ENCODE assay signal across 12 cellular contexts in the genomic region with DNA sequence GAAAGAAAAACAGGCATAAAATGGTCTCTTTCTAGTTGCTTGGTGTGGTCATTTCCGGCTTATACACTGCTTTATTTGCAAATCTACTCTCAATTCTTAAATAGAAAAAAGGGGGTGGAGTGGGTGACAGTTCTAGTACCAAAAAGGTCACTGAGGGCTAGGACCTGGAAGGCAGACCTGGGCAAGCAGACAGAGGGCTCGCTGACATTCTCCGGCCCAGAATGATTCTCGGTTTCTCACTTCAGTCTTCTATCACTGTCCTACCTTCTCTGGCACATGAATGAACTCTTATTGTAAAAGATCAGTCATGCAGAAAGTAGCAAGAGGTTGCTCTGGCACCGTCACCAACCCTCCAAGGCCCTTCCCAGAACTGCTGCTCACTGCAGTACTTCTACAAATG. TPM values are rescaled to one million over a fixed set of nuclear protein-coding genes. Genes with fewer than 3 reads are reported as not detected.
DNase-seq lines count a peak whose midpoint lies in the region; ATAC-seq and FAIRE-seq lines count a peak whose summit lies in the region.
"Had no signal": no experiment of that assay in that cellular context is flagged by ENCODE, and none has a peak within 500 bp of the region (broad histone marks: within the 10 kb centered on the region; RNA-seq: fewer than 3 reads in every experiment).

No MANE protein-coding gene starts in this region.

- H3K4me3 ChIP-seq in adipocyte (ENCODE audit: low read length) (no peak overlapping the region), small intestine (ENCODE audit: low read depth in 1 of 2, low read length in 2 of 2) (no peak overlapping the region)
- H3K4me3 ChIP-seq: ascending aorta had no signal

- H3K27me3 ChIP-seq in adipocyte (replicated peaks; ENCODE audit: control insufficient read depth, insufficient read depth, low read length) (no peaks in the 10 kb centered on the region), small intestine (ENCODE audit: control insufficient read depth in 2 of 2, insufficient read depth in 2 of 2, low read length in 2 of 2) (no peaks in the 10 kb centered on the region)
- H3K27me3 ChIP-seq: ascending aorta had no signal

- H3K36me3 ChIP-seq in adipocyte (ENCODE audit: control insufficient read depth, insufficient read depth, low read length, severe bottlenecking) (no peaks in the 10 kb centered on the region), small intestine (ENCODE audit: control insufficient read depth in 2 of 2, insufficient read depth in 2 of 2, low read length in 2 of 2) (no peaks in the 10 kb centered on the region)
- H3K36me3 ChIP-seq: ascending aorta had no signal

- FAIRE-seq in GM19239 (lab: Jason Lieb, UNC) = peak; percentile 61
- FAIRE-seq in small intestine (lab: Jason Lieb, UNC) = no peak

- H3K27ac ChIP-seq in small intestine (ENCODE audit: low read depth in 1 of 2, low read length in 1 of 2) = no peak overlapping the region
- H3K27ac ChIP-seq: ascending aorta, epithelial cell of prostate had no signal

- WGBS in small intestine, 3 donors = 89 to 94% (median 91%) methylated on average over 5 of the region's 5 CpGs

- ATAC-seq in HG03045 (IDR thresholded peaks at IDR 0.05; ENCODE audit: unreplicated experiment) = no peak

- peak overlapping the region; percentile 39 for H3K9ac ChIP-seq in adipocyte (ENCODE audit: low read length)

- H3K4me1 ChIP-seq in adipocyte (ENCODE audit: control insufficient read depth, insufficient read depth, low read length) = peaks cover 38% of the 10 kb centered on the region
- H3K4me1 ChIP-seq in small intestine (ENCODE audit: control insufficient read depth in 2 of 2, insufficient read depth in 1 of 2, low read depth in 1 of 2, low read length in 1 of 2) = no peaks in the 10 kb centered on the region
- H3K4me1 ChIP-seq: ascending aorta had no signal

- peak; percentile 62 for DNase-seq in DMS153 (lab: John Stamatoyannopoulos, UW)
- no peak for DNase-seq in GM19239 (ENCODE audit: insufficient read length, low spot score)
- peak; percentile 67 for DNase-seq in NCI-H146 treated with DMSO at 0.1 percent for 48 hours (lab: John Stamatoyannopoulos, UW; ENCODE audit: unreplicated experiment)
- no peak for DNase-seq in adipocyte (ENCODE audit: low read depth)
- DNase-seq in small intestine = no peak
- DNase-seq in activated CD4-positive, alpha-beta T cell treated with anti-CD3 and anti-CD28 coated beads, Interleukin-2, amount 50 U/mL, for 4 hours = no peak
- no peak for DNase-seq in effector CD8-positive, alpha-beta T cell (lab: John Stamatoyannopoulos, UW)
- DNase-seq: naive B cell, NCI-H1436 had no signal

- no peaks in the 10 kb centered on the region for H3K9me3 ChIP-seq in adipocyte (ENCODE audit: control insufficient read depth, low read length)
- no peaks in the 10 kb centered on the region for H3K9me3 ChIP-seq in small intestine (ENCODE audit: control insufficient read depth, low read depth)
- H3K9me3 ChIP-seq: ascending aorta had no signal

RNA-seq across cellular contexts. Expression of gene MALSU1, which starts 54.0 kb away (rescaled TPM):
- polyA plus RNA-seq in small intestine = 10 to 100 TPM; 35.3 to 42.7 (median 37.0) TPM

Comparison
In these comparisons a context has a peak if more than half of its experiments do, and no peak if none do; other contexts are left out.
1. DNase-seq: peak in DMS153 (single experiment) and NCI-H146 treated with DMSO at 0.1 percent for 48 hours (single experiment); none in GM19239 (single experiment), adipocyte (single experiment), small intestine (single experiment), activated CD4-positive, alpha-beta T cell treated with anti-CD3 and anti-CD28 coated beads, Interleukin-2, amount 50 U/mL, for 4 hours (0 of 2) and effector CD8-positive, alpha-beta T cell (single experiment).